1 cellular context compared by ENCODE assay signal in the genomic region with DNA sequence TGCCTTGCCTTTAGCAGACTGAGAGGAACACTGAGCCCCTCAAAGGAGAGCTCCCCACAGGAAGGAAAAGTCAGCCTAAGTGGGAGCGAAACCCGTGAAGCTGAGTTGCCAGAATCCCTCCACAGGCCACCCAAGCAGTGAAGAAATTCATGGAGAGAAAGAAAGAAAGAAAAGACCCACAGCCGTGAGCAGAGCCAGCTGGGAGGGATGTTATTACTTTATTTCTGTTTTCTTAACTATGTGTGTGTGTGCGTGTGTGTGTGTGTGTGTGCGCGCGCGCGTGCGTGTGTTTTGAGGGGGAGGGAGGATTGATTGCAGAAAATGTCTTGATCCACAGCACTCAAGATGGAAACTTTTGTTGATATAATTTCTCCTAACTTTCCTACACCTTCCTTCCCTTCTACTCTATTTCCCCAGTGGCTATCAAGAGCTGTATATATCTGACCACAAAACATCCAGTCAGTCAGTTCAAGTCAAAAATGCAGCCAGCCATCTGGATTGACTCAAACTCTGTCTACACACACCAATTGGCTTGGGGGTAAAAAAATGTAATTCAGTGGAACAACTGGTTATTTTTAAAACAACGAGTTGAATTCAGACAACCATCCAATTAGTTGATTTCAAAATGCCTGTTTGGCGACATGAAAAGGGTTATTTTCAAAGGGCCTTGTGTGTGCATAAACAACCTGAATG.
TF ChIP-seq lines count a peak whose summit lies in the region.

No MANE protein-coding gene starts in this region.

TF ChIP-seq in SK-N-SH, 30 proteins besides CTCF, POLR2A, EP300 and RAD21 (continued from another document):
- TF ChIP-seq IRF3 (IDR thresholded peaks at IDR 0.05; ENCODE audit: low read depth, low read length) (no peak), NRF1 (IDR thresholded peaks at IDR 0.05; ENCODE audit: low read depth, low read length) (no peak), JUND (IDR thresholded peaks at IDR 0.05) (no peak), USF2 (IDR thresholded peaks at IDR 0.05; ENCODE audit: borderline replicate concordance, low read depth, low read length) (no peak), GABPA (IDR thresholded peaks at IDR 0.05; ENCODE audit: low read depth) (no peak), RXRA (IDR thresholded peaks at IDR 0.05; ENCODE audit: borderline replicate concordance, low read depth) (no peak), TCF12 (IDR thresholded peaks at IDR 0.05) (no peak), RCOR1 (IDR thresholded peaks at IDR 0.05; ENCODE audit: low read length) (no peak)
